ENCODE assay signal across 8 cellular contexts in genomic region chr16:56729736-56730662, GRCh38. TPM values are rescaled to one million over a fixed set of nuclear protein-coding genes. Genes with fewer than 3 reads are reported as not detected.
DNase-seq lines count a peak whose midpoint lies in the region; ATAC-seq and TF ChIP-seq lines count a peak whose summit lies in the region.

NUP93 (plus strand) TSS chr16:56730129; CDS start chr16:56748248, 18,119 bp downstream.

- peak; percentile 91 for DNase-seq in AG10803 (ENCODE audit: low read depth)
- peak; percentile 79 for DNase-seq in NCI-H510A (lab: John Stamatoyannopoulos, UW)
- peak; percentile 83 for DNase-seq in activated CD4-positive, alpha-beta T cell treated with anti-CD3 and anti-CD28 coated beads for 1 hour
- peak; percentile 95 for DNase-seq in cerebellum (ENCODE audit: low spot score)
- peak; percentile 83 for DNase-seq in kidney glomerular epithelial cell (lab: John Stamatoyannopoulos, UW)
- DNase-seq in stimulated activated CD4-positive, alpha-beta T cell treated with anti-CD3 and anti-CD28 coated beads, Interleukin-15, amount 100 ng/mL, for 48 hours (ENCODE audit: low read depth in 2 of 2): peak; percentile 82 to 85

- ATAC-seq in HG03432 (IDR thresholded peaks at IDR 0.05; ENCODE audit: unreplicated experiment): peak; percentile 85

- peak; percentile 89 for TF ChIP-seq POLR2A in GM19099 (IDR thresholded peaks at IDR 0.05; ENCODE audit: extremely low read depth, insufficient read length, low read depth)

- peak within 1 kb of the TSS; percentile 68 for H3K4me3 ChIP-seq in AG10803 (ENCODE audit: low read length)

- 0 out of 2 replicates have a peak, but pooled peaks have one; percentile 7 for TF ChIP-seq CTCF in AG10803 (conservative IDR thresholded peaks at IDR 0.05; ENCODE audit: low read length)

RNA-seq across cellular contexts. Expression of gene NUP93, which starts in this region (rescaled TPM):
- total RNA-seq in cerebellum: 264 TPM

Comparison
In these comparisons a context has a peak if more than half of its experiments do, and no peak if none do; other contexts are left out.
1. Peak in every context shown above with its lines: DNase-seq, ATAC-seq and H3K4me3 ChIP-seq.